Comparison of ENCODE assay signal across 20 cellular contexts in genomic region chr16:25118851-25119584, GRCh38.
"Had no signal": no experiment of that assay in that cellular context is flagged by ENCODE, and none has a peak within 500 bp of the region (broad histone marks: within the 10 kb centered on the region; RNA-seq: fewer than 3 reads in every experiment).

No MANE protein-coding gene starts in this region.

- H3K27me3 Mint-ChIP-seq: activated CD4-positive, alpha-beta memory T cell treated with anti-CD3 and anti-CD28 coated beads for 36 hours; activated naive CD8-positive, alpha-beta T cell treated with anti-CD3 and anti-CD28 coated beads, Interleukin-2, amount 10 ng/mL, durations not matched to agents 7 days and 5 days; stimulated activated naive CD8-positive, alpha-beta T cell treated with anti-CD3 and anti-CD28 coated beads, Interleukin-15, Interleukin-2, amounts not matched to agents 100 ng/mL and 50 ng/mL, for 24 hours had no signal

- H3K27ac ChIP-seq: brain microvascular endothelial cell, prostate gland, right lobe of liver, SK-N-MC, suprapubic skin, upper lobe of right lung had no signal

- H3K4me3 ChIP-seq: prostate gland, right lobe of liver, SK-N-MC, suprapubic skin, upper lobe of right lung had no signal

- H3K36me3 ChIP-seq: brain microvascular endothelial cell, prostate gland, right lobe of liver, upper lobe of right lung had no signal

- H3K9me3 Mint-ChIP-seq: activated CD4-positive, alpha-beta memory T cell treated with anti-CD3 and anti-CD28 coated beads for 36 hours; activated naive CD8-positive, alpha-beta T cell treated with anti-CD3 and anti-CD28 coated beads, Interleukin-2, amount 10 ng/mL, durations not matched to agents 7 days and 5 days; stimulated activated naive CD8-positive, alpha-beta T cell treated with anti-CD3 and anti-CD28 coated beads, Interleukin-15, Interleukin-2, amounts not matched to agents 100 ng/mL and 50 ng/mL, for 24 hours had no signal

- H3K27ac Mint-ChIP-seq: activated CD4-positive, alpha-beta memory T cell treated with anti-CD3 and anti-CD28 coated beads for 36 hours; activated naive CD8-positive, alpha-beta T cell treated with anti-CD3 and anti-CD28 coated beads, Interleukin-2, amount 10 ng/mL, durations not matched to agents 7 days and 5 days; stimulated activated naive CD8-positive, alpha-beta T cell treated with anti-CD3 and anti-CD28 coated beads, Interleukin-15, Interleukin-2, amounts not matched to agents 100 ng/mL and 50 ng/mL, for 24 hours had no signal

- ATAC-seq: left cardiac atrium, right lobe of liver, upper lobe of right lung had no signal

- H3K27me3 ChIP-seq: brain microvascular endothelial cell, right lobe of liver, suprapubic skin, upper lobe of right lung had no signal

- DNase-seq: activated CD4-positive, alpha-beta memory T cell treated with anti-CD3 and anti-CD28 coated beads for 36 hours; activated CD4-positive, alpha-beta T cell treated with anti-CD3 and anti-CD28 coated beads for 1 hour; activated gamma-delta T cell treated with Interleukin-2 at 50 U/mL for 16 hours; activated naive CD8-positive, alpha-beta T cell treated with anti-CD3 and anti-CD28 coated beads, Interleukin-2, amount 10 ng/mL, durations not matched to agents 7 days and 5 days; activated T-cell treated with anti-CD3 and anti-CD28 coated beads, Interleukin-2, amount 50 U/mL, for 48 hours; anterior cingulate cortex; brain microvascular endothelial cell; cortex of kidney; effector CD8-positive, alpha-beta T cell; foreskin melanocyte; left cardiac atrium; midbrain; nucleus accumbens; right lobe of liver; T1000; upper lobe of right lung had no signal

- H3K4me3 Mint-ChIP-seq: activated CD4-positive, alpha-beta memory T cell treated with anti-CD3 and anti-CD28 coated beads for 36 hours; activated naive CD8-positive, alpha-beta T cell treated with anti-CD3 and anti-CD28 coated beads, Interleukin-2, amount 10 ng/mL, durations not matched to agents 7 days and 5 days; stimulated activated naive CD8-positive, alpha-beta T cell treated with anti-CD3 and anti-CD28 coated beads, Interleukin-15, Interleukin-2, amounts not matched to agents 100 ng/mL and 50 ng/mL, for 24 hours had no signal

- H3K9me3 ChIP-seq: prostate gland, right lobe of liver, suprapubic skin, upper lobe of right lung had no signal

- H3K4me1 ChIP-seq: prostate gland, right lobe of liver had no signal
